In the genomic region with DNA sequence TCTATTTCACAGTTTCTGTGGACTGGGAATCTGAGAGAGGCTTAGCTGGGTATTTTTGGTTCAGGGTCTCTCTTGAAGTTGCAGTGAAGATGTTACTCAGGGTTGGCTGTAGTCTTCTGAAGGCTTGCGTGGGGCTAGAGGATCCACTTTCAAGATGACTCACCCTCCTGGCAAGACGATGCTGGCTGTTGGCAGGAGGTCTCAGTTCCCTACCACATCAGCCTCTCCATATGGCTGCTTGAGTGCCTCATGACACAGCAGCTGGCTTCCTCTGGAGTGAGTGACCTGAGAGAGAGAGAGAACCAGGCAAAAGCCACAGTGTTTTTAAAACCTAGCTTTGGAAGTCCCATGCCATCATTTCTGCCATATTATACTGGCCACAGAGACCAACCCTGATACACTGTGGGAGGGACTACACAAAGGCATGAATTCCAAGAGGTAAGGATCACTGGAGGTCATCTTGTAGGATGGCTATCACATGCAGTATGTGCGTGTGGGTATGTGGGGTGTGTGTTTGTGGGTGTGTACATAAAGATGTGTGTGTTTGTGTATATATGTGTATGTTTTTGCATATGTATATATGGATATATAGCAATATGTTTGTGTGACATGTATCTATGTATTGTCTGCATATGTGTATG, we compare ENCODE assay signal across 8 cellular contexts. TPM values are rescaled to one million over a fixed set of nuclear protein-coding genes. Genes with fewer than 3 reads are reported as not detected.
DNase-seq lines count a peak whose midpoint lies in the region; ATAC-seq and TF ChIP-seq lines count a peak whose summit lies in the region.

No MANE protein-coding gene starts in this region.

- H3K27me3 Mint-ChIP-seq in mesothelial cell of epicardium (ENCODE audit: low read depth), result peaks cover 39% of the 10 kb centered on the region

- H3K36me3 ChIP-seq in heart left ventricle, result no peaks in the 10 kb centered on the region

- WGBS in heart left ventricle, 4 donors, result 34 to 50% (median 43%) methylated on average over 3 of the region's 3 CpGs

- no peaks in the 10 kb centered on the region for H3K9me3 Mint-ChIP-seq in mesothelial cell of epicardium

- ATAC-seq in GM19463 (IDR thresholded peaks at IDR 0.05; ENCODE audit: unreplicated experiment), result peak; percentile 97
- ATAC-seq in HG03442 (IDR thresholded peaks at IDR 0.05; ENCODE audit: unreplicated experiment), result peak; percentile 87
- peak; percentile 65 to 87 (median 82) for ATAC-seq in heart left ventricle

- no peak for TF ChIP-seq POLR2A in heart left ventricle (IDR thresholded peaks at IDR 0.05)

- no peaks in the 10 kb centered on the region for H3K9me3 ChIP-seq in heart left ventricle

- peaks cover 5% of the 10 kb centered on the region for H3K36me3 Mint-ChIP-seq in mesothelial cell of epicardium

- peaks cover 11 to 20% (median 16%) of the 10 kb centered on the region in 9 donors for H3K27me3 ChIP-seq in heart left ventricle

- intact Hi-C loops in heart left ventricle (cut with DNase I), result no loop called here

- peak; percentile 52 for DNase-seq in Ammon's horn (ENCODE audit: low spot score)
- peak; percentile 80 for DNase-seq in SIG-M5 (lab: John Stamatoyannopoulos, UW)
- peak; percentile 40 to 78 (median 69) for DNase-seq in heart left ventricle
- DNase-seq in mesothelial cell of epicardium (ENCODE audit: low spot score in 2 of 2, unreplicated experiment in 2 of 2), result no peak
- DNase-seq in NCI-H1930 (lab: John Stamatoyannopoulos, UW), result no peak
- no peak for DNase-seq in activated CD4-positive, alpha-beta T cell treated with anti-CD3 and anti-CD28 coated beads for 1 hour

- no peak overlapping the region for H3K27ac Mint-ChIP-seq in mesothelial cell of epicardium

- H3K4me3 Mint-ChIP-seq in mesothelial cell of epicardium, result no peak overlapping the region

- no peak overlapping the region for H3K27ac ChIP-seq in heart left ventricle

- no peak overlapping the region for H3K4me3 ChIP-seq in heart left ventricle

- TF ChIP-seq CTCF in heart left ventricle (IDR thresholded peaks at IDR 0.05), result no peak
- no peak for TF ChIP-seq CTCF in mesothelial cell of epicardium (IDR thresholded peaks at IDR 0.05; ENCODE audit: unreplicated experiment)

- H3K4me1 Mint-ChIP-seq in mesothelial cell of epicardium, result peaks cover 6% of the 10 kb centered on the region

- peaks cover 0 to 22% (median 10%) of the 10 kb centered on the region in 12 donors for H3K4me1 ChIP-seq in heart left ventricle

RNA-seq across cellular contexts. Expression of gene DNPEP, which starts 25.1 kb away (rescaled TPM):
- 100 to 1,000 TPM in 1 of 9 donors, 10 to 100 TPM in 8; 61.8 to 101 (median 73.4) TPM for total RNA-seq in heart left ventricle
- polyA plus RNA-seq in heart left ventricle, result 10 to 100 TPM; 61.3 to 69.6 TPM
- total RNA-seq in mesothelial cell of epicardium, result 73.2 to 85.1 TPM (median 77.1 TPM) in 3 replicates

RNA-seq across cellular contexts. Expression of gene RESP18, which starts 30.1 kb away (rescaled TPM):
- total RNA-seq in heart left ventricle, result not detected
- not detected for polyA plus RNA-seq in heart left ventricle
- not detected in 3 replicates for total RNA-seq in mesothelial cell of epicardium

RNA-seq across cellular contexts. Expression of gene PTPRN, which starts 53.4 kb away (rescaled TPM):
- under 1 TPM in 3 of 9 donors, not detected in 6; 0.19 to 0.93 (median 0.59) TPM for total RNA-seq in heart left ventricle
- polyA plus RNA-seq in heart left ventricle, result under 1 TPM in 1 of 2 donors, not detected in 1; 0.12 TPM
- 0.33 to 0.50 TPM (median 0.38 TPM) in 3 replicates for total RNA-seq in mesothelial cell of epicardium

RNA-seq across cellular contexts. Expression of gene DES, which starts 55.5 kb away (rescaled TPM):
- over 10,000 TPM in 8 of 9 donors, 1,000 to 10,000 TPM in 1; 9,618 to 28,674 (median 17,979) TPM for total RNA-seq in heart left ventricle
- over 10,000 TPM; 15,024 to 19,385 TPM for polyA plus RNA-seq in heart left ventricle
- total RNA-seq in mesothelial cell of epicardium, result 33.0 to 38.5 TPM (median 37.0 TPM) in 3 replicates

Comparison
In these comparisons a context has a peak if more than half of its experiments do, and no peak if none do; other contexts are left out.
1. DNase-seq: peak in Ammon's horn (single experiment), SIG-M5 (single experiment) and heart left ventricle (5 of 5); none in mesothelial cell of epicardium (0 of 2), NCI-H1930 (0 of 2) and activated CD4-positive, alpha-beta T cell treated with anti-CD3 and anti-CD28 coated beads for 1 hour (single experiment).
2. Peak in every context shown above with its lines, with median percentiles within 50 percentile points of each other: ATAC-seq.